Comparison of ENCODE assay signal across 9 cellular contexts in the genomic region with DNA sequence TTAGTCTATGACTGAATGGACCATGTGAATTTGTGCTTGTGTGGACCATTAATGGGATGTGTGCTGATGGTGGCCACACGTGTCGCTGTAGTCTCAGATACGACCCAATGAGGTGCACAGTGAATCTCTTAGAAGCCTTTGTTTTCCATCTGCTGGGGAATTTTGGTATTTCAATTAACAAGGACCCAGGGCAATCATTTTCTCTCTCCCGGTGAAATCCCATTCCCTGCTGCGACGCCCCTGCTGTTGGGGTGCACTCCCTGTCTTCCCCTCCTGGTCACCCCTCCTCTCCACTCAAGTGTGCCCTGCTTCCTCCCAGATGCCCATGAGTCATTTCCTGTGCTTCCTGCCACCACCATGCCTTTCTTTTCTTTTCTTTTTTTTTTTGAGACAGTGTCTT. TPM values are rescaled to one million over a fixed set of nuclear protein-coding genes. Genes with fewer than 3 reads are reported as not detected.
DNase-seq lines count a peak whose midpoint lies in the region; ATAC-seq and TF ChIP-seq lines count a peak whose summit lies in the region.
"Had no signal": no experiment of that assay in that cellular context is flagged by ENCODE, and none has a peak within 500 bp of the region (broad histone marks: within the 10 kb centered on the region; RNA-seq: fewer than 3 reads in every experiment).

No MANE protein-coding gene starts in this region.

- H3K36me3 Mint-ChIP-seq in activated B cell treated with CpG ODN at 0.5 μM for 24 hours (ENCODE audit: low read depth) (no peaks in the 10 kb centered on the region), osteocyte (ENCODE audit: unreplicated experiment) (no peaks in the 10 kb centered on the region)

- ATAC-seq in GM18868 (IDR thresholded peaks at IDR 0.05; ENCODE audit: unreplicated experiment) = peak; percentile 83
- peak; percentile 28 for ATAC-seq in activated B cell treated with CpG ODN at 0.5 μM for 24 hours (ENCODE audit: low read depth)

- H3K4me3 Mint-ChIP-seq in activated B cell treated with CpG ODN at 0.5 μM for 24 hours (no peak overlapping the region), osteocyte (ENCODE audit: unreplicated experiment) (no peak overlapping the region)

- peak; percentile 47 for DNase-seq in LHCN-M2 (ENCODE audit: low read depth)
- DNase-seq in activated B cell treated with CpG ODN at 0.5 μM for 24 hours = no peak
- no peak for DNase-seq in osteocyte (ENCODE audit: extremely low spot score, unreplicated experiment)
- no peak for DNase-seq in anterior cingulate cortex (lab: John Stamatoyannopoulos, UW)
- no peak for DNase-seq in stimulated activated CD4-positive, alpha-beta T cell treated with anti-CD3 and anti-CD28 coated beads, Interleukin-4, amount 100 ng/mL, for 24 hours
- no peak for DNase-seq in Peyer's patch
- DNase-seq: NCI-H2227 treated with DMSO at 0.1 percent for 48 hours; stimulated activated CD4-positive, alpha-beta T cell treated with anti-CD3 and anti-CD28 coated beads, Interleukin-2, amount 100 ng/mL, for 24 hours had no signal

- TF ChIP-seq CTCF in activated B cell treated with CpG ODN at 0.5 μM for 24 hours (IDR thresholded peaks at IDR 0.05) (no peak), osteocyte (IDR thresholded peaks at IDR 0.05) (peak; percentile 27), Peyer's patch (IDR thresholded peaks at IDR 0.05) (no peak)

- no peak overlapping the region for H3K27ac ChIP-seq in Peyer's patch

- H3K4me1 ChIP-seq in Peyer's patch = no peaks in the 10 kb centered on the region

- no peak for TF ChIP-seq POLR2A in Peyer's patch (IDR thresholded peaks at IDR 0.05)

- POLR2A ChIA-PET in activated B cell treated with CpG ODN at 0.5 μM for 24 hours (lab: Charles Lee) = no interaction called here

- H3K27me3 Mint-ChIP-seq in activated B cell treated with CpG ODN at 0.5 μM for 24 hours = peaks cover 16% of the 10 kb centered on the region
- H3K27me3 Mint-ChIP-seq in osteocyte (ENCODE audit: unreplicated experiment) = peaks cover 12% of the 10 kb centered on the region

- H3K27me3 ChIP-seq in Peyer's patch = no peaks in the 10 kb centered on the region

- intact Hi-C loops in activated B cell treated with CpG ODN at 0.5 μM for 24 hours (cut with micrococcal nuclease) = no loop called here

- no peak overlapping the region for H3K4me3 ChIP-seq in Peyer's patch

- H3K9me3 ChIP-seq in Peyer's patch = no peaks in the 10 kb centered on the region

- CTCF ChIA-PET in activated B cell treated with CpG ODN at 0.5 μM for 24 hours (lab: Charles Lee) = no interaction called here

- H3K9me3 Mint-ChIP-seq in activated B cell treated with CpG ODN at 0.5 μM for 24 hours (no peaks in the 10 kb centered on the region), osteocyte (ENCODE audit: unreplicated experiment) (no peaks in the 10 kb centered on the region)

- H3K4me1 Mint-ChIP-seq in activated B cell treated with CpG ODN at 0.5 μM for 24 hours = peaks cover 11% of the 10 kb centered on the region
- peaks cover 7% of the 10 kb centered on the region for H3K4me1 Mint-ChIP-seq in osteocyte (ENCODE audit: unreplicated experiment)

- no peak overlapping the region for H3K27ac Mint-ChIP-seq in activated B cell treated with CpG ODN at 0.5 μM for 24 hours
- H3K27ac Mint-ChIP-seq in osteocyte (ENCODE audit: unreplicated experiment) = no peak overlapping the region

- H3K36me3 ChIP-seq in Peyer's patch = no peaks in the 10 kb centered on the region

RNA-seq across cellular contexts. Expression of a gene that starts 32.7 kb away (rescaled TPM):
- total RNA-seq in LHCN-M2 (2014; rRNA removed) (2.8 and 3.7 TPM in 2 replicates), activated B cell treated with CpG ODN at 0.5 μM for 24 hours (6.9 and 9.4 TPM in 2 replicates), osteocyte (4.6 and 5.1 TPM in 2 replicates), Peyer's patch (10 to 100 TPM in 3 of 4 donors, 1 to 10 TPM in 1; 8.2 to 14.9 (median 11.9) TPM)
- 0.34 TPM for polyA plus RNA-seq in LHCN-M2 (2012)
